22 cellular contexts compared by ENCODE assay signal in genomic region chr10:109650228-109650627, GRCh38.
"Had no signal": no experiment of that assay in that cellular context is flagged by ENCODE, and none has a peak within 500 bp of the region (broad histone marks: within the 10 kb centered on the region; RNA-seq: fewer than 3 reads in every experiment).

No MANE protein-coding gene starts in this region.

- FAIRE-seq: endometrium, kidney had no signal

- H3K36me3 ChIP-seq: spleen, tibial artery, upper lobe of left lung, uterus had no signal

- DNase-seq: effector memory CD4-positive, alpha-beta T cell; erythroblast; foreskin keratinocyte; head of caudate nucleus; kidney; left cardiac atrium; left ventricle myocardium superior; mesendoderm; naive thymus-derived CD4-positive, alpha-beta T cell; nephron progenitor cell; spleen; stimulated activated CD4-positive, alpha-beta T cell treated with anti-CD3 and anti-CD28 coated beads, Interleukin-15, amount 100 ng/mL, for 24 hours; stimulated activated CD4-positive, alpha-beta T cell treated with anti-CD3 and anti-CD28 coated beads, Interleukin-1b, Interleukin-23, amount 100 ng/mL, for 48 hours; stimulated activated CD4-positive, alpha-beta T cell treated with anti-CD3 and anti-CD28 coated beads, Interleukin-4, amount 100 ng/mL, for 24 hours; tibial artery; upper lobe of left lung; uterus had no signal

- H3K4me3 ChIP-seq: hepatocyte, spleen, tibial artery, upper lobe of left lung, uterus had no signal

- H3K27me3 ChIP-seq: foreskin keratinocyte, hepatocyte, spleen, tibial artery, upper lobe of left lung, uterus had no signal

- H3K4me1 ChIP-seq: foreskin keratinocyte, spleen, tibial artery, upper lobe of left lung, uterus had no signal

- H3K36me3 Mint-ChIP-seq: naive thymus-derived CD4-positive, alpha-beta T cell; stimulated activated memory B cell treated with anti-CD40 and anti-IgM and Interleukin-4, amounts not matched to agents 10 μg/mL and 1 μg/mL and 100 μg/mL, for 72 hours had no signal

- ATAC-seq: foreskin keratinocyte; left cardiac atrium; left ventricle myocardium superior; naive thymus-derived CD4-positive, alpha-beta T cell; sciatic nerve; stimulated activated memory B cell treated with anti-CD40 and anti-IgM and Interleukin-4, amounts not matched to agents 10 μg/mL and 1 μg/mL and 100 μg/mL, for 72 hours had no signal

- H3K27ac ChIP-seq: foreskin keratinocyte, hepatocyte, spleen, tibial artery, upper lobe of left lung, uterus had no signal

- H3K27ac Mint-ChIP-seq: naive thymus-derived CD4-positive, alpha-beta T cell; nephron progenitor cell; stimulated activated memory B cell treated with anti-CD40 and anti-IgM and Interleukin-4, amounts not matched to agents 10 μg/mL and 1 μg/mL and 100 μg/mL, for 72 hours; stimulated activated naive CD8-positive, alpha-beta T cell treated with anti-CD3 and anti-CD28 coated beads, Interleukin-15, Interleukin-2, amounts not matched to agents 100 ng/mL and 50 ng/mL, for 24 hours had no signal

- H3K4me3 Mint-ChIP-seq: naive thymus-derived CD4-positive, alpha-beta T cell; nephron progenitor cell; stimulated activated memory B cell treated with anti-CD40 and anti-IgM and Interleukin-4, amounts not matched to agents 10 μg/mL and 1 μg/mL and 100 μg/mL, for 72 hours; stimulated activated naive CD8-positive, alpha-beta T cell treated with anti-CD3 and anti-CD28 coated beads, Interleukin-15, Interleukin-2, amounts not matched to agents 100 ng/mL and 50 ng/mL, for 24 hours had no signal

- H3K9me3 ChIP-seq: tibial artery, upper lobe of left lung, uterus had no signal

- H3K27me3 Mint-ChIP-seq: stimulated activated memory B cell treated with anti-CD40 and anti-IgM and Interleukin-4, amounts not matched to agents 10 μg/mL and 1 μg/mL and 100 μg/mL, for 72 hours; stimulated activated naive CD8-positive, alpha-beta T cell treated with anti-CD3 and anti-CD28 coated beads, Interleukin-15, Interleukin-2, amounts not matched to agents 100 ng/mL and 50 ng/mL, for 24 hours had no signal

- H3K4me1 Mint-ChIP-seq: naive thymus-derived CD4-positive, alpha-beta T cell; nephron progenitor cell; stimulated activated memory B cell treated with anti-CD40 and anti-IgM and Interleukin-4, amounts not matched to agents 10 μg/mL and 1 μg/mL and 100 μg/mL, for 72 hours had no signal
